ENCODE assay signal across 9 cellular contexts in the genomic region with DNA sequence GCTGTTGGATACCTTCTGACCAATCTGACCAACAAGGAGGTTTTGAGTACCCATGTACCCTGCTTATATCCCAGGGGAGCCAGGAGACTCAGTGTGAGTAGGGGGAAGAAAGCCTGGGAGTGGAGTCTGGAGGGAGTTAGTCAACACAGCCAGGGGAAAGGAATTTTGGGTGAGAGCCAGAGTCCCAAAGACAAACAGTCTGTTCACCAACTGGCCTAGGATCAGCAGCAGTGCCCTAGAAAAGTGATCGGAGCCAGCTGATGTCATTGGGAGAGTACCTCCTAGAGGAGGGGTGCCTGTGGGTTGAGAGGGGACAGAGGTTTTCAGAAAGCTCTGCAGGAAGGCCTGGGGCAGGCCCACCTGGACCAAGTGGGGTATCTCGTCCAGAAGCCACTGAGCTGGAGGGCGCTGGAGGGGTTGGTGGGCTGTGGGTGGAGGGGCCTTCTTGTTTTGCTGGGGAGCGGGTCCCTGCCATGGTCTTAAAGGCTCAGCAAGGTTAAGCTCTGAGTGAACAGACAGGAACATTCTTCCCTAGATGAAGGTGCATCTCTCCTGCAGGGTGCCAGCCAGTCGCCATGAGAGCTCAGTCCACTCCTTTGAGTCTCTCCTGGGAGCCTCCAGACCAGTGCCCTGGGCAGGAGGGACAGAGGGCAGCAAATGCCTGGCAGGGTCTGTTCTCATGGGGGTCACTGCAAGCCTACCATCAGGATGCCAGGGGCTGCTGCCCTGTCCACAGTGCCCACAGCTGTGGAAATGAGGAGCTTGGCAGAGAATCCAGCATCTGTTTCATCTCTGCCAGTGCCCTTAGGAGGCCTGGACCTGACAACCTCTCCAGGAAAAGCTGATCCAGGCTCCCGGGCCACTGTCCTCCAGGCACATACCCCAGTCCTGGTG.
DNase-seq lines count a peak whose midpoint lies in the region; ATAC-seq and TF ChIP-seq lines count a peak whose summit lies in the region.
"Had no signal": no experiment of that assay in that cellular context is flagged by ENCODE, and none has a peak within 500 bp of the region (broad histone marks: within the 10 kb centered on the region; RNA-seq: fewer than 3 reads in every experiment).

No MANE protein-coding gene starts in this region.

- no TSS peak for BruUV-seq in mammary epithelial cell (replicated peaks; lab: Mats Ljungman, UMichigan)

- no peaks in the 10 kb centered on the region for H3K9me3 ChIP-seq in mammary epithelial cell (replicated peaks; ENCODE audit: insufficient read depth, low read length)
- H3K9me3 ChIP-seq in mesenchymal stem cell (ENCODE audit: control insufficient read depth, low read length), result peaks cover 8% of the 10 kb centered on the region
- H3K9me3 ChIP-seq in aorta (ENCODE audit: control insufficient read depth, low read length), result no peaks in the 10 kb centered on the region

- H3K9ac ChIP-seq in mammary epithelial cell (ENCODE audit: insufficient read depth, low read length), result no peak overlapping the region
- H3K9ac ChIP-seq in mesenchymal stem cell (ENCODE audit: low read length), result no peak overlapping the region
- H3K9ac ChIP-seq: KMS-11 had no signal

- TF ChIP-seq CTCF in mammary epithelial cell (conservative IDR thresholded peaks at IDR 0.05 in 1 of 2, IDR thresholded peaks at IDR 0.05 in 1 of 2; ENCODE audit: extremely low read depth in 1 of 2, insufficient read depth in 1 of 2, low read depth in 1 of 2, low read length in 2 of 2) (no peak), coronary artery (IDR thresholded peaks at IDR 0.05) (no peak)

- H3K23ac ChIP-seq in mesenchymal stem cell (ENCODE audit: low read length in 2 of 2), result no peak overlapping the region

- no peak overlapping the region for H4K8ac ChIP-seq in mesenchymal stem cell (ENCODE audit: low read length)

- H2BK15ac ChIP-seq in mesenchymal stem cell (ENCODE audit: low read depth, poor library complexity, severe bottlenecking), result no peak overlapping the region

- CTCF ChIA-PET in mammary epithelial cell (lab: Charles Lee; ENCODE audit: low non-redundant PET), result no interaction called here

- no peaks in the 10 kb centered on the region for H3K27me3 ChIP-seq in mammary epithelial cell (ENCODE audit: insufficient read depth, low read length)
- no peaks in the 10 kb centered on the region for H3K27me3 ChIP-seq in mesenchymal stem cell (ENCODE audit: control insufficient read depth in 1 of 2, insufficient read depth in 1 of 2, low read length in 2 of 2)
- no peaks in the 10 kb centered on the region for H3K27me3 ChIP-seq in aorta (ENCODE audit: control insufficient read depth in 1 of 2, insufficient read depth in 2 of 2, low read length in 1 of 2)

- dilution Hi-C loops in mammary epithelial cell (cut with HindIII; ENCODE audit: low sequenced_read_pairs), result no loop called here

- no peaks in the 10 kb centered on the region for H4K20me1 ChIP-seq in mammary epithelial cell (ENCODE audit: insufficient read depth, low read length)

- 83% methylated on average over 4 of the region's 6 CpGs for WGBS in mammary epithelial cell (ENCODE audit: low coverage, missing lambda C conversion rate)
- 95% methylated on average over 6 of the region's 6 CpGs for WGBS in mesenchymal stem cell
- WGBS in aorta, 2 donors, result 36 to 39% methylated on average over 6 of the region's 6 CpGs

- H3K18ac ChIP-seq in mesenchymal stem cell (ENCODE audit: low read depth in 1 of 2, low read length in 2 of 2), result no peak overlapping the region

- no peak overlapping the region for H2BK5ac ChIP-seq in mesenchymal stem cell (ENCODE audit: low read depth, low read length, poor library complexity, severe bottlenecking)

- H2AFZ ChIP-seq in mammary epithelial cell (ENCODE audit: low read depth, low read length) (no peak overlapping the region), mesenchymal stem cell (ENCODE audit: low read depth, low read length) (no peak overlapping the region)

- peak; percentile 78 for ATAC-seq in aorta (ENCODE audit: low FRiP score)

- H3K14ac ChIP-seq in mesenchymal stem cell (ENCODE audit: low read length in 2 of 2), result no peak overlapping the region

- H4K91ac ChIP-seq in mesenchymal stem cell (ENCODE audit: low read length), result no peak overlapping the region

- H3K27ac ChIP-seq in mammary epithelial cell (ENCODE audit: insufficient read depth, low read depth, low read length) (no peak overlapping the region), coronary artery (peak overlapping the region; percentile 71 to 86), mesenchymal stem cell (ENCODE audit: low read length, poor library complexity, severe bottlenecking) (no peak overlapping the region), aorta (ENCODE audit: low read depth in 1 of 2, low read length in 2 of 2) (peak overlapping the region; percentile 37 to 83)
- H3K27ac ChIP-seq: KMS-11 had no signal

- H3K4ac ChIP-seq in mesenchymal stem cell (ENCODE audit: low read depth in 1 of 2, low read length in 2 of 2), result no peak overlapping the region

- H3K4me1 ChIP-seq in mammary epithelial cell (ENCODE audit: insufficient read depth, low read length) (no peaks in the 10 kb centered on the region), mesenchymal stem cell (ENCODE audit: control insufficient read depth, insufficient read depth, low read depth, low read length) (peaks cover 10% of the 10 kb centered on the region), aorta (ENCODE audit: control insufficient read depth in 1 of 2, insufficient read depth in 2 of 2, low read length in 2 of 2) (peaks cover 0 to 3% of the 10 kb centered on the region in 2 donors)

- H2AK5ac ChIP-seq in mesenchymal stem cell (ENCODE audit: low read length, severe bottlenecking), result no peak overlapping the region

- peaks cover 1% of the 10 kb centered on the region for H3K79me1 ChIP-seq in mesenchymal stem cell (replicated peaks; ENCODE audit: low read length, poor library complexity, severe bottlenecking)

- no peak overlapping the region for H2BK120ac ChIP-seq in mesenchymal stem cell (ENCODE audit: low read depth, low read length)

- no peak overlapping the region for H2BK12ac ChIP-seq in mesenchymal stem cell (ENCODE audit: low read length in 2 of 2)

- H3K4me3 ChIP-seq in mammary epithelial cell (replicated peaks in 1 of 3; ENCODE audit: insufficient read depth in 1 of 3, low read depth in 2 of 3, low read length in 3 of 3) (no peak overlapping the region), coronary artery (no peak overlapping the region), mesenchymal stem cell (ENCODE audit: insufficient read depth in 1 of 2, low read depth in 1 of 2, low read length in 2 of 2) (no peak overlapping the region), aorta (ENCODE audit: low read length in 2 of 2) (no peak overlapping the region)

- no peaks in the 10 kb centered on the region for H3K36me3 ChIP-seq in mammary epithelial cell (ENCODE audit: insufficient read depth, low read length)
- peaks cover 0 to 5% of the 10 kb centered on the region in 2 experiments for H3K36me3 ChIP-seq in mesenchymal stem cell (ENCODE audit: control insufficient read depth in 1 of 2, insufficient read depth in 2 of 2, low read depth in 1 of 2, low read length in 2 of 2)
- H3K36me3 ChIP-seq in aorta (ENCODE audit: control insufficient read depth in 1 of 2, insufficient read depth in 2 of 2, low read length in 1 of 2), result no peaks in the 10 kb centered on the region

- in situ Hi-C loops in T47D (cut with HindIII; ENCODE audit: low pct_unique_long_range_greater_than_20kb, low sequenced_read_pairs), result no loop called here
- in situ Hi-C loops in mammary epithelial cell (cut with MboI; ENCODE audit: low sequenced_read_pairs in 2 of 2), result no loop called here

- intact Hi-C loops in mammary epithelial cell (cut with micrococcal nuclease), result no loop called here
- intact Hi-C loops in aorta (cut with DNase I), result no loop called here

- H3K4me2 ChIP-seq in mammary epithelial cell (ENCODE audit: insufficient read depth, low read depth, low read length) (no peak overlapping the region), mesenchymal stem cell (ENCODE audit: low read length, poor library complexity, severe bottlenecking) (no peak overlapping the region)
- H3K4me2 ChIP-seq: KMS-11 had no signal

- DNase-seq in T47D (ENCODE audit: low read depth in 1 of 2, low spot score in 1 of 2) (peak; percentile 68 to 87), mammary epithelial cell (no peak), coronary artery (ENCODE audit: low spot score) (peak; percentile 87), mesenchymal stem cell (peak; percentile 28), aorta (peak; percentile 64 to 76), SIG-M5 treated with dmso at 0.1 percent for 504 hours (lab: John Stamatoyannopoulos, UW; ENCODE audit: unreplicated experiment) (no peak), NCI-H146 treated with DMSO at 0.1 percent for 48 hours (lab: John Stamatoyannopoulos, UW; ENCODE audit: unreplicated experiment) (no peak), AML-193 (lab: John Stamatoyannopoulos, UW) (no peak)

- peaks cover 13% of the 10 kb centered on the region for H3K79me2 ChIP-seq in mammary epithelial cell (ENCODE audit: insufficient read depth, low read length)

Comparison
In these comparisons a context has a peak if more than half of its experiments do, and no peak if none do; other contexts are left out.
1. DNase-seq: peak in T47D (2 of 2), coronary artery (single experiment), mesenchymal stem cell (single experiment) and aorta (2 of 2); none in mammary epithelial cell (single experiment), SIG-M5 treated with dmso at 0.1 percent for 504 hours (single experiment), NCI-H146 treated with DMSO at 0.1 percent for 48 hours (single experiment) and AML-193 (0 of 2).
2. H3K27ac ChIP-seq: peak in coronary artery (2 of 2) and aorta (2 of 2); none in mammary epithelial cell (single experiment) and mesenchymal stem cell (single experiment).